10 cellular contexts compared by ENCODE assay signal in genomic region chr3:47444103-47444502, GRCh38. TPM values are rescaled to one million over a fixed set of nuclear protein-coding genes. Genes with fewer than 3 reads are reported as not detected.
DNase-seq lines count a peak whose midpoint lies in the region; ATAC-seq and TF ChIP-seq lines count a peak whose summit lies in the region.
"Had no signal": no experiment of that assay in that cellular context is flagged by ENCODE, and none has a peak within 500 bp of the region (broad histone marks: within the 10 kb centered on the region; RNA-seq: fewer than 3 reads in every experiment).

No MANE protein-coding gene starts in this region.

- no peak overlapping the region for H3K4me3 ChIP-seq in HEK293 (ENCODE audit: low read depth, low read length)
- no peak overlapping the region for H3K4me3 ChIP-seq in adipocyte (ENCODE audit: low read length)
- H3K4me3 ChIP-seq in hepatocyte: no peak overlapping the region
- peak overlapping the region in 1 of 7 experiments; percentile 4 for H3K4me3 ChIP-seq in skin epidermis
- no peak overlapping the region for H3K4me3 ChIP-seq in WERI-Rb-1 (ENCODE audit: low read depth, low read length)

- H3K9me3 ChIP-seq in HEK293 (ENCODE audit: control insufficient read depth, insufficient read depth, low read depth, low read length) (no peaks in the 10 kb centered on the region), adipocyte (ENCODE audit: control insufficient read depth, low read length) (no peaks in the 10 kb centered on the region), hepatocyte (ENCODE audit: low read depth) (no peaks in the 10 kb centered on the region), WERI-Rb-1 (ENCODE audit: severe bottlenecking) (no peaks in the 10 kb centered on the region)

- no peak for ATAC-seq in HG02885 (IDR thresholded peaks at IDR 0.05; ENCODE audit: poor library complexity, unreplicated experiment)

- no peak overlapping the region for H3K9ac ChIP-seq in adipocyte (ENCODE audit: low read length)

- H2AFZ ChIP-seq in hepatocyte: no peak overlapping the region

- H3K4me1 ChIP-seq in HEK293 (ENCODE audit: control insufficient read depth, insufficient read depth, low read length) (no peaks in the 10 kb centered on the region; the same call in 1 of the 2 replicates), adipocyte (ENCODE audit: control insufficient read depth, insufficient read depth, low read length) (peaks cover 23% of the 10 kb centered on the region), hepatocyte (ENCODE audit: insufficient read depth) (peaks cover 28% of the 10 kb centered on the region)

- POLR2A ChIA-PET in HEK293 (lab: Yijun Ruan, JAX): no interaction called here

- CTCF ChIA-PET in HEK293 (lab: Yijun Ruan, JAX): no interaction called here

- H3K4me2 ChIP-seq in hepatocyte: peak overlapping the region; percentile 65

- 81% methylated on average over 5 of the region's 5 CpGs for WGBS in hepatocyte (ENCODE audit: low lambda C conversion rate, missing lambda C conversion rate)

- peak overlapping the region; percentile 17 for H3K27ac ChIP-seq in HEK293 (ENCODE audit: extremely low read depth, low read depth, low read length)
- H3K27ac ChIP-seq in hepatocyte: peak overlapping the region; percentile 97
- H3K27ac ChIP-seq in skin epidermis: peak overlapping the region in 20 of 21 experiments; percentile 32 to 88 (median 76)
- no peak overlapping the region for H3K27ac ChIP-seq in WERI-Rb-1

- peaks cover 69% of the 10 kb centered on the region for H3K79me2 ChIP-seq in hepatocyte

- H3K9me2 ChIP-seq in hepatocyte (replicated peaks; ENCODE audit: insufficient read depth): no peaks in the 10 kb centered on the region

- TF ChIP-seq CTCF in HEK293 (tag by site-specific recombination; IDR thresholded peaks at IDR 0.05) (no peak), hepatocyte (IDR thresholded peaks at IDR 0.05; ENCODE audit: poor library complexity) (no peak), WERI-Rb-1 (IDR thresholded peaks at IDR 0.05; ENCODE audit: low read depth, low read length) (no peak)

- no peaks in the 10 kb centered on the region for H4K20me1 ChIP-seq in hepatocyte (ENCODE audit: insufficient read depth, poor library complexity, severe bottlenecking)

- peak; percentile 11 for DNase-seq in adipocyte (ENCODE audit: low read depth)
- no peak for DNase-seq in hepatocyte (ENCODE audit: low spot score)
- no peak for DNase-seq in GM19240 (ENCODE audit: insufficient read length, low spot score)
- no peak for DNase-seq in activated effector memory CD4-positive, alpha-beta T cell treated with Interleukin-2 at 50 U/mL for 16 hours
- no peak for DNase-seq in WERI-Rb-1
- DNase-seq: stimulated activated CD4-positive, alpha-beta T cell treated with anti-CD3 and anti-CD28 coated beads, Interleukin-12 subunit alpha, Interleukin-12 subunit beta, amount 100 ng/mL, for 4 hours; stimulated activated naive CD4-positive, alpha-beta T cell treated with Interleukin-2 at 50 U/mL for 16 hours had no signal

- H3K27me3 ChIP-seq in adipocyte (replicated peaks; ENCODE audit: control insufficient read depth, insufficient read depth, low read length): no peaks in the 10 kb centered on the region
- H3K27me3 ChIP-seq in hepatocyte: no peaks in the 10 kb centered on the region
- no peaks in the 10 kb centered on the region for H3K27me3 ChIP-seq in WERI-Rb-1 (ENCODE audit: insufficient read depth, low read depth, severe bottlenecking)

- H3K36me3 ChIP-seq in HEK293 (ENCODE audit: control insufficient read depth in 2 of 2, insufficient read depth in 1 of 2, low read length in 2 of 2) (peaks cover 0 to 30% of the 10 kb centered on the region in 2 experiments; a peak in 1 of 3 replicates), adipocyte (ENCODE audit: control insufficient read depth, insufficient read depth, low read length, severe bottlenecking) (peaks cover 9% of the 10 kb centered on the region), hepatocyte (replicated peaks; ENCODE audit: insufficient read depth, low read depth) (no peaks in the 10 kb centered on the region), WERI-Rb-1 (peaks cover 26% of the 10 kb centered on the region)

TF ChIP-seq in HEK293, 187 proteins besides CTCF, POLR2A, EP300 and RAD21:
- no peak for TF ChIP-seq ZNF18 (tag by site-specific recombination; IDR thresholded peaks at IDR 0.05)
- no peak for TF ChIP-seq ZNF280D (tag by site-specific recombination; IDR thresholded peaks at IDR 0.05)
- no peak for TF ChIP-seq ZNF23 (tag by site-specific recombination; IDR thresholded peaks at IDR 0.05; ENCODE audit: borderline replicate concordance)
- no peak for TF ChIP-seq WT1 (tag by site-specific recombination; IDR thresholded peaks at IDR 0.05)

RNA-seq across cellular contexts. Expression of gene SCAP, which starts 31.6 kb away (rescaled TPM):
- total RNA-seq in hepatocyte: 73.8 and 94.8 TPM in 2 replicates
- 83.2 and 89.3 TPM in 2 replicates for polyA plus RNA-seq in hepatocyte
